ENCODE assay signal across 1 cellular context in genomic region chr21:45069711-45070110, GRCh38.
TF ChIP-seq lines count a peak whose summit lies in the region.

No MANE protein-coding gene starts in this region.

TF ChIP-seq in H1, 55 proteins besides CTCF, POLR2A, EP300 and RAD21 (continued from another document):
- TF ChIP-seq, protein P1, sequence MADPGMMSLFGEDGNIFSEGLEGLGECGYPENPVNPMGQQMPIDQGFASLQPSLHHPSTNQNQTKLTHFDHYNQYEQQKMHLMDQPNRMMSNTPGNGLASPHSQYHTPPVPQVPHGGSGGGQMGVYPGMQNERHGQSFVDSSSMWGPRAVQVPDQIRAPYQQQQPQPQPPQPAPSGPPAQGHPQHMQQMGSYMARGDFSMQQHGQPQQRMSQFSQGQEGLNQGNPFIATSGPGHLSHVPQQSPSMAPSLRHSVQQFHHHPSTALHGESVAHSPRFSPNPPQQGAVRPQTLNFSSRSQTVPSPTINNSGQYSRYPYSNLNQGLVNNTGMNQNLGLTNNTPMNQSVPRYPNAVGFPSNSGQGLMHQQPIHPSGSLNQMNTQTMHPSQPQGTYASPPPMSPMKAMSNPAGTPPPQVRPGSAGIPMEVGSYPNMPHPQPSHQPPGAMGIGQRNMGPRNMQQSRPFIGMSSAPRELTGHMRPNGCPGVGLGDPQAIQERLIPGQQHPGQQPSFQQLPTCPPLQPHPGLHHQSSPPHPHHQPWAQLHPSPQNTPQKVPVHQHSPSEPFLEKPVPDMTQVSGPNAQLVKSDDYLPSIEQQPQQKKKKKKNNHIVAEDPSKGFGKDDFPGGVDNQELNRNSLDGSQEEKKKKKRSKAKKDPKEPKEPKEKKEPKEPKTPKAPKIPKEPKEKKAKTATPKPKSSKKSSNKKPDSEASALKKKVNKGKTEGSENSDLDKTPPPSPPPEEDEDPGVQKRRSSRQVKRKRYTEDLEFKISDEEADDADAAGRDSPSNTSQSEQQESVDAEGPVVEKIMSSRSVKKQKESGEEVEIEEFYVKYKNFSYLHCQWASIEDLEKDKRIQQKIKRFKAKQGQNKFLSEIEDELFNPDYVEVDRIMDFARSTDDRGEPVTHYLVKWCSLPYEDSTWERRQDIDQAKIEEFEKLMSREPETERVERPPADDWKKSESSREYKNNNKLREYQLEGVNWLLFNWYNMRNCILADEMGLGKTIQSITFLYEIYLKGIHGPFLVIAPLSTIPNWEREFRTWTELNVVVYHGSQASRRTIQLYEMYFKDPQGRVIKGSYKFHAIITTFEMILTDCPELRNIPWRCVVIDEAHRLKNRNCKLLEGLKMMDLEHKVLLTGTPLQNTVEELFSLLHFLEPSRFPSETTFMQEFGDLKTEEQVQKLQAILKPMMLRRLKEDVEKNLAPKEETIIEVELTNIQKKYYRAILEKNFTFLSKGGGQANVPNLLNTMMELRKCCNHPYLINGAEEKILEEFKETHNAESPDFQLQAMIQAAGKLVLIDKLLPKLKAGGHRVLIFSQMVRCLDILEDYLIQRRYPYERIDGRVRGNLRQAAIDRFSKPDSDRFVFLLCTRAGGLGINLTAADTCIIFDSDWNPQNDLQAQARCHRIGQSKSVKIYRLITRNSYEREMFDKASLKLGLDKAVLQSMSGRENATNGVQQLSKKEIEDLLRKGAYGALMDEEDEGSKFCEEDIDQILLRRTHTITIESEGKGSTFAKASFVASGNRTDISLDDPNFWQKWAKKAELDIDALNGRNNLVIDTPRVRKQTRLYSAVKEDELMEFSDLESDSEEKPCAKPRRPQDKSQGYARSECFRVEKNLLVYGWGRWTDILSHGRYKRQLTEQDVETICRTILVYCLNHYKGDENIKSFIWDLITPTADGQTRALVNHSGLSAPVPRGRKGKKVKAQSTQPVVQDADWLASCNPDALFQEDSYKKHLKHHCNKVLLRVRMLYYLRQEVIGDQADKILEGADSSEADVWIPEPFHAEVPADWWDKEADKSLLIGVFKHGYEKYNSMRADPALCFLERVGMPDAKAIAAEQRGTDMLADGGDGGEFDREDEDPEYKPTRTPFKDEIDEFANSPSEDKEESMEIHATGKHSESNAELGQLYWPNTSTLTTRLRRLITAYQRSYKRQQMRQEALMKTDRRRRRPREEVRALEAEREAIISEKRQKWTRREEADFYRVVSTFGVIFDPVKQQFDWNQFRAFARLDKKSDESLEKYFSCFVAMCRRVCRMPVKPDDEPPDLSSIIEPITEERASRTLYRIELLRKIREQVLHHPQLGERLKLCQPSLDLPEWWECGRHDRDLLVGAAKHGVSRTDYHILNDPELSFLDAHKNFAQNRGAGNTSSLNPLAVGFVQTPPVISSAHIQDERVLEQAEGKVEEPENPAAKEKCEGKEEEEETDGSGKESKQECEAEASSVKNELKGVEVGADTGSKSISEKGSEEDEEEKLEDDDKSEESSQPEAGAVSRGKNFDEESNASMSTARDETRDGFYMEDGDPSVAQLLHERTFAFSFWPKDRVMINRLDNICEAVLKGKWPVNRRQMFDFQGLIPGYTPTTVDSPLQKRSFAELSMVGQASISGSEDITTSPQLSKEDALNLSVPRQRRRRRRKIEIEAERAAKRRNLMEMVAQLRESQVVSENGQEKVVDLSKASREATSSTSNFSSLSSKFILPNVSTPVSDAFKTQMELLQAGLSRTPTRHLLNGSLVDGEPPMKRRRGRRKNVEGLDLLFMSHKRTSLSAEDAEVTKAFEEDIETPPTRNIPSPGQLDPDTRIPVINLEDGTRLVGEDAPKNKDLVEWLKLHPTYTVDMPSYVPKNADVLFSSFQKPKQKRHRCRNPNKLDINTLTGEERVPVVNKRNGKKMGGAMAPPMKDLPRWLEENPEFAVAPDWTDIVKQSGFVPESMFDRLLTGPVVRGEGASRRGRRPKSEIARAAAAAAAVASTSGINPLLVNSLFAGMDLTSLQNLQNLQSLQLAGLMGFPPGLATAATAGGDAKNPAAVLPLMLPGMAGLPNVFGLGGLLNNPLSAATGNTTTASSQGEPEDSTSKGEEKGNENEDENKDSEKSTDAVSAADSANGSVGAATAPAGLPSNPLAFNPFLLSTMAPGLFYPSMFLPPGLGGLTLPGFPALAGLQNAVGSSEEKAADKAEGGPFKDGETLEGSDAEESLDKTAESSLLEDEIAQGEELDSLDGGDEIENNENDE (IDR thresholded peaks at IDR 0.05; ENCODE audit: insufficient replicate concordance, low read length), result no peak
- no peak for TF ChIP-seq POLR2AphosphoS5 (IDR thresholded peaks at IDR 0.05; ENCODE audit: low read depth, low read length)
- TF ChIP-seq RBBP5 (IDR thresholded peaks at IDR 0.05; ENCODE audit: borderline replicate concordance, low read depth, low read length), result no peak
- no peak for TF ChIP-seq SUZ12 (IDR thresholded peaks at IDR 0.05; ENCODE audit: low read length)
- no peak for TF ChIP-seq FOSL1 (IDR thresholded peaks at IDR 0.05; ENCODE audit: insufficient read depth, low read depth, low read length)
- no peak for TF ChIP-seq E2F6 (IDR thresholded peaks at IDR 0.05)
- TF ChIP-seq ASH2L (IDR thresholded peaks at IDR 0.05; ENCODE audit: low read length), result no peak
- no peak for TF ChIP-seq KDM1A (IDR thresholded peaks at IDR 0.05; ENCODE audit: borderline replicate concordance, low read length)
- TF ChIP-seq SP4 (IDR thresholded peaks at IDR 0.05; ENCODE audit: low read length), result no peak
- no peak for TF ChIP-seq GTF2F1 (IDR thresholded peaks at IDR 0.05; ENCODE audit: borderline replicate concordance, low read depth, low read length)
- TF ChIP-seq KDM5A (IDR thresholded peaks at IDR 0.05; ENCODE audit: low read length), result no peak
